9 cellular contexts compared by ENCODE assay signal in genomic region chr3:122146466-122146865, GRCh38.
DNase-seq lines count a peak whose midpoint lies in the region; ATAC-seq and TF ChIP-seq lines count a peak whose summit lies in the region.
"Had no signal": no experiment of that assay in that cellular context is flagged by ENCODE, and none has a peak within 500 bp of the region (broad histone marks: within the 10 kb centered on the region; RNA-seq: fewer than 3 reads in every experiment).

No MANE protein-coding gene starts in this region.

- no peak overlapping the region for H3K4me3 Mint-ChIP-seq in activated naive CD4-positive, alpha-beta T cell treated with anti-CD3 and anti-CD28 coated beads, Interleukin-2, amount 50 U/mL, for 24 hours
- H3K4me3 Mint-ChIP-seq in stimulated activated memory B cell treated with anti-CD40 and anti-IgM and Interleukin-4, amounts not matched to agents 10 μg/mL and 1 μg/mL and 100 μg/mL, for 72 hours, result no peak overlapping the region

- CTCF ChIA-PET in HEK293T (lab: Yijun Ruan, JAX), result no interaction called here

- peaks cover 7% of the 10 kb centered on the region for H3K4me1 Mint-ChIP-seq in activated naive CD4-positive, alpha-beta T cell treated with anti-CD3 and anti-CD28 coated beads, Interleukin-2, amount 50 U/mL, for 24 hours
- H3K4me1 Mint-ChIP-seq in stimulated activated memory B cell treated with anti-CD40 and anti-IgM and Interleukin-4, amounts not matched to agents 10 μg/mL and 1 μg/mL and 100 μg/mL, for 72 hours, result peaks cover 9% of the 10 kb centered on the region

- H3K36me3 Mint-ChIP-seq in activated naive CD4-positive, alpha-beta T cell treated with anti-CD3 and anti-CD28 coated beads, Interleukin-2, amount 50 U/mL, for 24 hours, result no peaks in the 10 kb centered on the region
- H3K36me3 Mint-ChIP-seq in stimulated activated memory B cell treated with anti-CD40 and anti-IgM and Interleukin-4, amounts not matched to agents 10 μg/mL and 1 μg/mL and 100 μg/mL, for 72 hours, result peaks cover 9% of the 10 kb centered on the region

- peak; percentile 88 for ATAC-seq in HG03196 (IDR thresholded peaks at IDR 0.05; ENCODE audit: unreplicated experiment)
- ATAC-seq in stimulated activated memory B cell treated with anti-CD40 and anti-IgM and Interleukin-4, amounts not matched to agents 10 μg/mL and 1 μg/mL and 100 μg/mL, for 72 hours, result peak; percentile 98

- peaks cover 7% of the 10 kb centered on the region for H3K9me3 Mint-ChIP-seq in activated naive CD4-positive, alpha-beta T cell treated with anti-CD3 and anti-CD28 coated beads, Interleukin-2, amount 50 U/mL, for 24 hours
- H3K9me3 Mint-ChIP-seq in stimulated activated memory B cell treated with anti-CD40 and anti-IgM and Interleukin-4, amounts not matched to agents 10 μg/mL and 1 μg/mL and 100 μg/mL, for 72 hours, result peaks cover 5% of the 10 kb centered on the region

- DNase-seq in activated T-cell treated with anti-CD3 and anti-CD28 coated beads for 24 hours (ENCODE audit: low read depth) (peak; percentile 55), 8988T (no peak), dedifferentiated amniotic fluid mesenchymal stem cell (ENCODE audit: extremely low spot score) (no peak), HEK293T (ENCODE audit: extremely low spot score) (no peak)
- DNase-seq in activated T-cell treated with anti-CD3 and anti-CD28 coated beads, Interleukin-2, amount 50 U/mL, for 1 hour, result no peak
- DNase-seq: effector CD4-positive, alpha-beta T cell had no signal

- H3K27ac Mint-ChIP-seq in activated naive CD4-positive, alpha-beta T cell treated with anti-CD3 and anti-CD28 coated beads, Interleukin-2, amount 50 U/mL, for 24 hours, result peak overlapping the region; percentile 90
- peak overlapping the region; percentile 35 for H3K27ac Mint-ChIP-seq in stimulated activated memory B cell treated with anti-CD40 and anti-IgM and Interleukin-4, amounts not matched to agents 10 μg/mL and 1 μg/mL and 100 μg/mL, for 72 hours

- H3K27me3 Mint-ChIP-seq in activated naive CD4-positive, alpha-beta T cell treated with anti-CD3 and anti-CD28 coated beads, Interleukin-2, amount 50 U/mL, for 24 hours, result peaks cover 1% of the 10 kb centered on the region
- peaks cover 7% of the 10 kb centered on the region for H3K27me3 Mint-ChIP-seq in stimulated activated memory B cell treated with anti-CD40 and anti-IgM and Interleukin-4, amounts not matched to agents 10 μg/mL and 1 μg/mL and 100 μg/mL, for 72 hours

- POLR2A ChIA-PET in HEK293T (lab: Yijun Ruan, JAX), result no interaction called here

TF ChIP-seq in HEK293T, 16 proteins besides CTCF, POLR2A, EP300 and RAD21:
- TF ChIP-seq HDGF (IDR thresholded peaks at IDR 0.05; ENCODE audit: borderline replicate concordance) (no peak), SP1 (IDR thresholded peaks at IDR 0.05) (no peak), ZNF384 (IDR thresholded peaks at IDR 0.05) (no peak), BHLHE40 (IDR thresholded peaks at IDR 0.05; ENCODE audit: borderline replicate concordance) (no peak), ARNT (IDR thresholded peaks at IDR 0.05) (no peak), L3MBTL2 (conservative IDR thresholded peaks at IDR 0.05) (no peak), FOXK2 (IDR thresholded peaks at IDR 0.05) (no peak), NFRKB (IDR thresholded peaks at IDR 0.05) (no peak), CTBP1 (IDR thresholded peaks at IDR 0.05; ENCODE audit: borderline replicate concordance) (no peak), FOXA1 (IDR thresholded peaks at IDR 0.05) (no peak), TARDBP (IDR thresholded peaks at IDR 0.05) (no peak), ELF4 (IDR thresholded peaks at IDR 0.05) (no peak), SUZ12 (IDR thresholded peaks at IDR 0.05) (no peak), FOXM1 (IDR thresholded peaks at IDR 0.05; ENCODE audit: borderline replicate concordance) (no peak)
